In genomic region chr3:50356553-50356952, GRCh38 we compare ENCODE assay signal across 9 cellular contexts. TPM values are rescaled to one million over a fixed set of nuclear protein-coding genes. Genes with fewer than 3 reads are reported as not detected.
DNase-seq lines count a peak whose midpoint lies in the region; ATAC-seq and TF ChIP-seq lines count a peak whose summit lies in the region.
"Had no signal": no experiment of that assay in that cellular context is flagged by ENCODE, and none has a peak within 500 bp of the region (broad histone marks: within the 10 kb centered on the region; RNA-seq: fewer than 3 reads in every experiment).

No MANE protein-coding gene starts in this region.

- peaks cover 27 to 31% (median 28%) of the 10 kb centered on the region in 3 donors for H3K4me1 Mint-ChIP-seq in IgD-negative memory B cell

- H3K4me1 ChIP-seq in breast epithelium, result peaks cover 31 to 32% of the 10 kb centered on the region in 2 donors
- H3K4me1 ChIP-seq in muscle layer of colon (ENCODE audit: insufficient read depth, low read length), result peaks cover 36% of the 10 kb centered on the region

- TF ChIP-seq CTCF in breast epithelium (IDR thresholded peaks at IDR 0.05), result no peak

- H3K9me3 ChIP-seq in breast epithelium (no peaks in the 10 kb centered on the region), muscle layer of colon (ENCODE audit: low read length) (no peaks in the 10 kb centered on the region)
- H3K9me3 ChIP-seq: pancreas had no signal

- peak overlapping the region in 1 of 3 donors; percentile 78 for H3K27ac Mint-ChIP-seq in IgD-negative memory B cell

- H3K36me3 Mint-ChIP-seq in IgD-negative memory B cell, result no peaks in the 10 kb centered on the region

- H3K4me3 ChIP-seq in breast epithelium (peak overlapping the region; percentile 69 to 91 (median 74)), muscle layer of colon (ENCODE audit: low read depth in 1 of 2, low read length in 2 of 2) (peak overlapping the region in 1 of 2 donors; percentile 94)

- intact Hi-C loops in breast epithelium (cut with DNase I; ENCODE audit: low total_unique reads), result no loop called here

- peaks cover 7% of the 10 kb centered on the region for H3K36me3 ChIP-seq in breast epithelium
- H3K36me3 ChIP-seq in muscle layer of colon (ENCODE audit: insufficient read depth, low read length), result peaks cover 53% of the 10 kb centered on the region

- DNase-seq in AML-193 (lab: John Stamatoyannopoulos, UW), result peak; percentile 24 to 34
- DNase-seq in breast epithelium (ENCODE audit: low spot score in 2 of 2), result no peak
- DNase-seq in hypothalamus (lab: John Stamatoyannopoulos, UW), result no peak

- H3K27me3 ChIP-seq in breast epithelium (no peaks in the 10 kb centered on the region), muscle layer of colon (ENCODE audit: control insufficient read depth in 1 of 2, insufficient read depth in 2 of 2, low read length in 2 of 2) (no peaks in the 10 kb centered on the region)
- H3K27me3 ChIP-seq: pancreas had no signal

- H3K27me3 Mint-ChIP-seq in IgD-negative memory B cell, result no peaks in the 10 kb centered on the region

- peak overlapping the region in 3 of 4 donors; percentile 63 to 84 (median 69) for H3K4me3 Mint-ChIP-seq in IgD-negative memory B cell

- TF ChIP-seq POLR2A in breast epithelium (IDR thresholded peaks at IDR 0.05), result no peak

- H3K9me3 Mint-ChIP-seq in IgD-negative memory B cell, result no peaks in the 10 kb centered on the region

- H3K9ac ChIP-seq in muscle layer of colon (ENCODE audit: low read length), result peak overlapping the region; percentile 95

- peak overlapping the region; percentile 21 to 93 for H3K27ac ChIP-seq in breast epithelium
- no peak overlapping the region for H3K27ac ChIP-seq in muscle layer of colon (ENCODE audit: low read depth, low read length)
- H3K27ac ChIP-seq: pancreas had no signal

- ATAC-seq in esophagus mucosa, result no peak
- no peak for ATAC-seq in HG02798 (IDR thresholded peaks at IDR 0.05; ENCODE audit: poor library complexity, unreplicated experiment)
- ATAC-seq in GM21390 (IDR thresholded peaks at IDR 0.05; ENCODE audit: unreplicated experiment), result no peak

RNA-seq across cellular contexts. Expression of gene TMEM115, which starts 2.8 kb away (rescaled TPM):
- polyA plus RNA-seq in IgD-negative memory B cell, result 33.9 TPM
- 10 to 100 TPM; 46.7 to 67.3 (median 47.9) TPM for total RNA-seq in breast epithelium
- total RNA-seq in esophagus mucosa, result 19.3 TPM

RNA-seq across cellular contexts. Expression of gene CYB561D2, which starts 5.9 kb away (rescaled TPM):
- polyA plus RNA-seq in IgD-negative memory B cell, result 63.3 TPM
- total RNA-seq in breast epithelium (10 to 100 TPM; 23.6 to 30.1 (median 28.8) TPM), esophagus mucosa (15.5 TPM)

RNA-seq across cellular contexts. Expression of gene NPRL2, which starts 6.0 kb away (rescaled TPM):
- polyA plus RNA-seq in IgD-negative memory B cell, result 30.4 TPM
- total RNA-seq in breast epithelium, result 10 to 100 TPM; 17.4 to 31.5 (median 29.5) TPM
- total RNA-seq in esophagus mucosa, result 11.0 TPM

RNA-seq across cellular contexts. Expression of gene ZMYND10, which starts 11.0 kb away (rescaled TPM):
- polyA plus RNA-seq in IgD-negative memory B cell, result not detected
- total RNA-seq in breast epithelium, result 1 to 10 TPM in 2 of 3 donors, under 1 TPM in 1; 0.32 to 2.6 (median 1.9) TPM
- total RNA-seq in esophagus mucosa, result 0.64 TPM

RNA-seq across cellular contexts. Expression of gene RASSF1, which starts 15.9 kb away (rescaled TPM):
- polyA plus RNA-seq in IgD-negative memory B cell, result 155 TPM
- total RNA-seq in breast epithelium, result 10 to 100 TPM; 42.7 to 63.6 (median 49.8) TPM
- 13.6 TPM for total RNA-seq in esophagus mucosa

Comparison
In these comparisons a context has a peak if more than half of its experiments do, and no peak if none do; other contexts are left out.
1. DNase-seq: peak in AML-193 (2 of 2); none in breast epithelium (0 of 2) and hypothalamus (0 of 51).